Comparison of ENCODE assay signal across 1 cellular context in genomic region chr7:71389976-71390375, GRCh38.
TF ChIP-seq lines count a peak whose summit lies in the region.

No MANE protein-coding gene starts in this region.

TF ChIP-seq in H1, 55 proteins besides CTCF, POLR2A, EP300 and RAD21 (continued from another document):
- no peak for TF ChIP-seq BCL11A (IDR thresholded peaks at IDR 0.05; ENCODE audit: low read depth in 2 of 2, low read length in 2 of 2)
- TF ChIP-seq KDM4A (IDR thresholded peaks at IDR 0.05; ENCODE audit: low read depth, low read length, severe bottlenecking): no peak
- TF ChIP-seq ATF3 (IDR thresholded peaks at IDR 0.05; ENCODE audit: insufficient read depth, low read depth, low read length): no peak
- TF ChIP-seq USF2 (IDR thresholded peaks at IDR 0.05; ENCODE audit: low read length): no peak
- no peak for TF ChIP-seq JUND (IDR thresholded peaks at IDR 0.05; ENCODE audit: low read length)
- TF ChIP-seq SIRT6 (IDR thresholded peaks at IDR 0.05; ENCODE audit: low read length): no peak
- TF ChIP-seq TAF1 (IDR thresholded peaks at IDR 0.05; ENCODE audit: low read depth, low read length): no peak
- TF ChIP-seq CTBP2 (IDR thresholded peaks at IDR 0.05; ENCODE audit: borderline replicate concordance, insufficient read depth, insufficient read length, low read length): no peak
- no peak for TF ChIP-seq ATF2 (IDR thresholded peaks at IDR 0.05; ENCODE audit: low read length)
TF ChIP-seq in H1: peak in this region for 0.
